ENCODE assay signal across 1 cellular context in the genomic region with DNA sequence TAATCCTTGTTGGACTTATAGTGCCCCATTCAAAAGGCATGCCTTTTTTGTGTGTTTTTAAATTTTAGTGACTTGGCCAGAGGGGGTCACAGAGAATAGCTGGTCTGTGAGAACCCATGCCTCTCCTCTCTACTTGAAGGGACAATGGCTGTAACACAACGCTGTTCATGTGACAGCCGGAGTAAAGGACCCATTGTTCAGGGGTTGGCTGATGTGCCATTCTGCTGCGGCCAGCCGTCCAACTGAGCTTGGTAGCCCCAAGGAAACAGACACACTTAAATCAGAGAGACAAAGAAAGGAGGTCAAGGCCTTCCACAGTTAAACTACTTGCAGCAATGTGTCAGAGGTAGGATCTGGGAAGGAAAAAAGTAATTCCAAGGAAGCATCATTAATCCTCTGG.
TF ChIP-seq lines count a peak whose summit lies in the region.

No MANE protein-coding gene starts in this region.

TF ChIP-seq in HepG2, 621 proteins besides CTCF, POLR2A, EP300 and RAD21:
- TF ChIP-seq SPEN (CRISPR knock-in tag; IDR thresholded peaks at IDR 0.05; ENCODE audit: low read depth) = no peak
- TF ChIP-seq ETV6 (CRISPR knock-in tag; conservative IDR thresholded peaks at IDR 0.05) = no peak
- TF ChIP-seq HMGA1 (CRISPR knock-in tag; conservative IDR thresholded peaks at IDR 0.05) = no peak
- TF ChIP-seq CHD4 (IDR thresholded peaks at IDR 0.05; ENCODE audit: borderline replicate concordance, low read length) = no peak
- no peak for TF ChIP-seq PHF8 (CRISPR knock-in tag; IDR thresholded peaks at IDR 0.05)
- TF ChIP-seq ZBTB1 (CRISPR knock-in tag; IDR thresholded peaks at IDR 0.05; ENCODE audit: borderline replicate concordance) = no peak
- TF ChIP-seq SALL1 (CRISPR knock-in tag; IDR thresholded peaks at IDR 0.05) = no peak
- TF ChIP-seq, protein P1, sequence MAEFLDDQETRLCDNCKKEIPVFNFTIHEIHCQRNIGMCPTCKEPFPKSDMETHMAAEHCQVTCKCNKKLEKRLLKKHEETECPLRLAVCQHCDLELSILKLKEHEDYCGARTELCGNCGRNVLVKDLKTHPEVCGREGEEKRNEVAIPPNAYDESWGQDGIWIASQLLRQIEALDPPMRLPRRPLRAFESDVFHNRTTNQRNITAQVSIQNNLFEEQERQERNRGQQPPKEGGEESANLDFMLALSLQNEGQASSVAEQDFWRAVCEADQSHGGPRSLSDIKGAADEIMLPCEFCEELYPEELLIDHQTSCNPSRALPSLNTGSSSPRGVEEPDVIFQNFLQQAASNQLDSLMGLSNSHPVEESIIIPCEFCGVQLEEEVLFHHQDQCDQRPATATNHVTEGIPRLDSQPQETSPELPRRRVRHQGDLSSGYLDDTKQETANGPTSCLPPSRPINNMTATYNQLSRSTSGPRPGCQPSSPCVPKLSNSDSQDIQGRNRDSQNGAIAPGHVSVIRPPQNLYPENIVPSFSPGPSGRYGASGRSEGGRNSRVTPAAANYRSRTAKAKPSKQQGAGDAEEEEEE (CRISPR knock-in tag; IDR thresholded peaks at IDR 0.05; ENCODE audit: borderline replicate concordance) = no peak
- no peak for TF ChIP-seq BRD4 (CRISPR knock-in tag; IDR thresholded peaks at IDR 0.05)
- no peak for TF ChIP-seq PTBP1 (IDR thresholded peaks at IDR 0.05; ENCODE audit: low read depth, low read length, poor library complexity, severe bottlenecking)
- TF ChIP-seq E2F5 (CRISPR knock-in tag; conservative IDR thresholded peaks at IDR 0.05) = no peak
- TF ChIP-seq ZNF670 (CRISPR knock-in tag; IDR thresholded peaks at IDR 0.05; ENCODE audit: borderline replicate concordance) = no peak
- TF ChIP-seq U2AF2 (IDR thresholded peaks at IDR 0.05; ENCODE audit: low read depth, low read length) = no peak
